Comparison of ENCODE assay signal across 20 cellular contexts in genomic region chr1:1165900-1166421, GRCh38. TPM values are rescaled to one million over a fixed set of nuclear protein-coding genes. Genes with fewer than 3 reads are reported as not detected.
DNase-seq lines count a peak whose midpoint lies in the region; ATAC-seq, FAIRE-seq and TF ChIP-seq lines count a peak whose summit lies in the region.
"Had no signal": no experiment of that assay in that cellular context is flagged by ENCODE, and none has a peak within 500 bp of the region (broad histone marks: within the 10 kb centered on the region; RNA-seq: fewer than 3 reads in every experiment).

No MANE protein-coding gene starts in this region.

- peaks cover 18 to 41% of the 10 kb centered on the region in 2 donors for H3K4me1 ChIP-seq in mucosa of rectum (ENCODE audit: control insufficient read depth in 2 of 2, insufficient read depth in 2 of 2, low read length in 2 of 2)
- H3K4me1 ChIP-seq: tibial artery had no signal

- H3K4me3 ChIP-seq in LNCaP clone FGC (ENCODE audit: low read depth, low read length) (peak overlapping the region; percentile 85), bronchial epithelial cell (ENCODE audit: low read depth, low read length) (peak overlapping the region; percentile 57), mucosa of rectum (ENCODE audit: low read length in 2 of 2) (peak overlapping the region; percentile 82 to 90)
- H3K4me3 ChIP-seq: tibial artery had no signal

- H3K9ac ChIP-seq in mucosa of rectum (ENCODE audit: low read depth in 1 of 2, low read length in 2 of 2), result peak overlapping the region; percentile 92 to 99

- peak overlapping the region; percentile 83 for H3K27ac Mint-ChIP-seq in stimulated activated effector memory CD8-positive, alpha-beta T cell treated with anti-CD3 and anti-CD28 coated beads, Interleukin-12 subunit alpha, Interleukin-12 subunit beta, amount 100 ng/mL, for 72 hours
- H3K27ac Mint-ChIP-seq: activated T-helper 17 cell treated with anti-CD3 and anti-CD28 coated beads, Interleukin-2, amount 50 U/mL, for 72 hours; CD4-positive, alpha-beta T cell; dendritic cell treated with granulocyte-macrophage colony-stimulating factor and Interleukin-4, amounts not matched to agents 40 ng/mL and 50 ng/mL, for 4 days; memory B cell had no signal

- H3K27ac ChIP-seq in mucosa of rectum (ENCODE audit: low read depth in 2 of 2, low read length in 2 of 2), result peak overlapping the region; percentile 99
- H3K27ac ChIP-seq: tibial artery had no signal

- ATAC-seq in stimulated activated effector memory CD8-positive, alpha-beta T cell treated with anti-CD3 and anti-CD28 coated beads, Interleukin-12 subunit alpha, Interleukin-12 subunit beta, amount 100 ng/mL, for 72 hours, result no peak
- ATAC-seq: activated T-helper 17 cell treated with anti-CD3 and anti-CD28 coated beads, Interleukin-2, amount 50 U/mL, for 72 hours had no signal

- no peaks in the 10 kb centered on the region for H3K9me3 ChIP-seq in mucosa of rectum (ENCODE audit: control insufficient read depth in 2 of 2, low read length in 2 of 2)
- H3K9me3 ChIP-seq: tibial artery had no signal

- no peaks in the 10 kb centered on the region for H3K36me3 Mint-ChIP-seq in stimulated activated effector memory CD8-positive, alpha-beta T cell treated with anti-CD3 and anti-CD28 coated beads, Interleukin-12 subunit alpha, Interleukin-12 subunit beta, amount 100 ng/mL, for 72 hours
- H3K36me3 Mint-ChIP-seq: memory B cell had no signal

- H3K4me3 Mint-ChIP-seq in stimulated activated effector memory CD8-positive, alpha-beta T cell treated with anti-CD3 and anti-CD28 coated beads, Interleukin-12 subunit alpha, Interleukin-12 subunit beta, amount 100 ng/mL, for 72 hours, result no peak overlapping the region
- H3K4me3 Mint-ChIP-seq: activated T-helper 17 cell treated with anti-CD3 and anti-CD28 coated beads, Interleukin-2, amount 50 U/mL, for 72 hours; CD4-positive, alpha-beta T cell; dendritic cell treated with granulocyte-macrophage colony-stimulating factor and Interleukin-4, amounts not matched to agents 40 ng/mL and 50 ng/mL, for 4 days had no signal

- TF ChIP-seq CTCF in LNCaP clone FGC (IDR thresholded peaks at IDR 0.05; ENCODE audit: control insufficient read depth, extremely low read depth, insufficient read depth) (no peak), bronchial epithelial cell (IDR thresholded peaks at IDR 0.05; ENCODE audit: insufficient read depth, low read length, severe bottlenecking) (no peak)

- no peak for DNase-seq in LNCaP clone FGC (ENCODE audit: low read depth)
- no peak for DNase-seq in bronchial epithelial cell (ENCODE audit: low read depth)
- no peak for DNase-seq in stimulated activated effector memory CD8-positive, alpha-beta T cell treated with anti-CD3 and anti-CD28 coated beads, Interleukin-12 subunit alpha, Interleukin-12 subunit beta, amount 100 ng/mL, for 72 hours (ENCODE audit: low spot score in 2 of 2)
- DNase-seq in KG1 (lab: John Stamatoyannopoulos, UW), result no peak
- no peak for DNase-seq in germinal center (ENCODE audit: low spot score)
- DNase-seq in H4 (ENCODE audit: low spot score), result no peak
- DNase-seq: activated CD4-positive, alpha-beta T cell treated with anti-CD3 and anti-CD28 coated beads, Interleukin-2, amount 50 U/mL, for 4 hours; CD4-positive, alpha-beta T cell; NCI-H187; NCI-H774; stimulated activated CD4-positive, alpha-beta T cell treated with anti-CD3 and anti-CD28 coated beads, Interleukin-1b, Interleukin-23, amount 100 ng/mL, for 48 hours; T1000; tibial artery had no signal

- no peaks in the 10 kb centered on the region for H3K9me3 Mint-ChIP-seq in stimulated activated effector memory CD8-positive, alpha-beta T cell treated with anti-CD3 and anti-CD28 coated beads, Interleukin-12 subunit alpha, Interleukin-12 subunit beta, amount 100 ng/mL, for 72 hours
- H3K9me3 Mint-ChIP-seq: activated T-helper 17 cell treated with anti-CD3 and anti-CD28 coated beads, Interleukin-2, amount 50 U/mL, for 72 hours; CD4-positive, alpha-beta T cell; dendritic cell treated with granulocyte-macrophage colony-stimulating factor and Interleukin-4, amounts not matched to agents 40 ng/mL and 50 ng/mL, for 4 days; memory B cell had no signal

- H3K4me1 Mint-ChIP-seq in stimulated activated effector memory CD8-positive, alpha-beta T cell treated with anti-CD3 and anti-CD28 coated beads, Interleukin-12 subunit alpha, Interleukin-12 subunit beta, amount 100 ng/mL, for 72 hours, result peaks cover 10% of the 10 kb centered on the region
- H3K4me1 Mint-ChIP-seq: activated T-helper 17 cell treated with anti-CD3 and anti-CD28 coated beads, Interleukin-2, amount 50 U/mL, for 72 hours had no signal

- H3K36me3 ChIP-seq in bronchial epithelial cell (ENCODE audit: control insufficient read depth, insufficient read depth, low read length), result peaks cover 11% of the 10 kb centered on the region
- H3K36me3 ChIP-seq in mucosa of rectum (ENCODE audit: control insufficient read depth in 2 of 2, insufficient read depth in 2 of 2, low read length in 2 of 2), result no peaks in the 10 kb centered on the region
- H3K36me3 ChIP-seq: tibial artery had no signal

- H3K27me3 ChIP-seq in bronchial epithelial cell (ENCODE audit: control insufficient read depth, insufficient read depth, low read length) (no peaks in the 10 kb centered on the region), mucosa of rectum (ENCODE audit: control insufficient read depth in 2 of 2, insufficient read depth in 2 of 2, low read length in 2 of 2) (peaks cover 0 to 2% of the 10 kb centered on the region in 2 donors)

- no peak for FAIRE-seq in bronchial epithelial cell (lab: Jason Lieb, UNC)
- FAIRE-seq: astrocyte had no signal

RNA-seq across cellular contexts. Expression of gene TTLL10, which starts 7.7 kb away (rescaled TPM):
- total RNA-seq in bronchial epithelial cell, result not detected in 2 replicates
- total RNA-seq in H4 (2014; rRNA removed; shearing (Covaris generic)), result not detected in 2 replicates
- total RNA-seq: astrocyte, LHCN-M2, osteoblast had no signal

RNA-seq across cellular contexts. Expression of gene TNFRSF18, which starts 40.4 kb away (rescaled TPM):
- total RNA-seq in bronchial epithelial cell, result 1.7 TPM in 1 of 2 replicates, not detected in the other
- total RNA-seq in H4 (2014; rRNA removed; shearing (Covaris generic)), result not detected in 2 replicates
- total RNA-seq: LHCN-M2, osteoblast had no signal

RNA-seq across cellular contexts. Expression of gene TNFRSF4, which starts 48.0 kb away (rescaled TPM):
- total RNA-seq in bronchial epithelial cell, result 0.13 TPM in 1 of 2 replicates, not detected in the other
- total RNA-seq in H4 (2014; rRNA removed; shearing (Covaris generic)), result not detected in 2 replicates

RNA-seq across cellular contexts. Expression of gene C1orf159, which starts 50.1 kb away (rescaled TPM):
- 5.9 and 8.2 TPM in 2 replicates for total RNA-seq in bronchial epithelial cell
- total RNA-seq in H4 (2014; rRNA removed; shearing (Covaris generic)), result 11.8 and 16.4 TPM in 2 replicates
